8 cellular contexts compared by ENCODE assay signal in the genomic region with DNA sequence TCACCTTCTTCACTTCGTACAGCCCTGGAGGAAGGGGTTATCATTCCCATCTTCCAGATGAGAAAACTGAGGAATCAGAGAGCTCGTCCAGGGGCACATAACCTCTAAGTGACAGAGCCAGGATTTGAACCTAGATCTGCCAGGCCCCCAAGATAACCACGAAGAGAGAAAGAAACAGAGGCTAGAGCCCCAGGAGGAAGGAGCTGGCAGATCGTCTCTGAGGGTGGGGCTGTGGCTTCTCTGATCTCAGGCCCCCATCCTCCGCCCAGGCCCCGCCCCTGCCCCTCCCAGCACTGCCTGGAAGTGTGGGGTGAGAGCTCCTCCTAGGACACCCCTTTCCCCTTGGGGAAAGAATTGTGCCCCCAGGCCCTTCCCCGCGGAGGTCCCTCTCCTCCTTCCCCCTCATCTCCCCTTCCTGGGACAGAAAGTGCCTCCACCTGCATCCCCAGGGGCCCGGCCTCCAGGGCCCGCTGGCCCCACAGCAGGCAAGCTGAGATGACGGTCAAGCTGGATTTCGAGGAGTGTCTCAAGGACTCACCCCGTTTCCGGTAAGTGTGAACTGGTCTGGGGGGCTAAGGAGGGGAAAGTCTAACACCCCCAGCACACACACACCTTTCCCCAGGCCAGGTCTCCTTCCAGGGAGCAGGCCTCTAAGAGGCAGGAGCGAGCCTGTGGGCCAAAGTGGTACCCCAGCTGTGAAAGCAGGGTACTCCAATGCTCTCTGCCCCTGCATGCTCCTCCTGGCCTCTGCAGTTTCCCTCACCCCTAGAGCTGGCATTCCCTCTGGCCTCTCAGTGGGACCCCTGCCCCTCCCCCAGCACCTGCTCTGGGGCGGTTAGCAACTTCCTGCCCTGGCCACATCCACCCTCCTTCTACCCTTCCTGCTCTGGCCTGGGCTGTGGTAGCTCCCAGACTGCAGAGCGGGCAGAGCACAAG. TPM values are rescaled to one million over a fixed set of nuclear protein-coding genes. Genes with fewer than 3 reads are reported as not detected.
A peak's percentile ranks its signal among the peaks of the same experiment; 100 is the strongest.
DNase-seq lines count a peak whose midpoint lies in the region; ATAC-seq and TF ChIP-seq lines count a peak whose summit lies in the region.

A gene with protein sequence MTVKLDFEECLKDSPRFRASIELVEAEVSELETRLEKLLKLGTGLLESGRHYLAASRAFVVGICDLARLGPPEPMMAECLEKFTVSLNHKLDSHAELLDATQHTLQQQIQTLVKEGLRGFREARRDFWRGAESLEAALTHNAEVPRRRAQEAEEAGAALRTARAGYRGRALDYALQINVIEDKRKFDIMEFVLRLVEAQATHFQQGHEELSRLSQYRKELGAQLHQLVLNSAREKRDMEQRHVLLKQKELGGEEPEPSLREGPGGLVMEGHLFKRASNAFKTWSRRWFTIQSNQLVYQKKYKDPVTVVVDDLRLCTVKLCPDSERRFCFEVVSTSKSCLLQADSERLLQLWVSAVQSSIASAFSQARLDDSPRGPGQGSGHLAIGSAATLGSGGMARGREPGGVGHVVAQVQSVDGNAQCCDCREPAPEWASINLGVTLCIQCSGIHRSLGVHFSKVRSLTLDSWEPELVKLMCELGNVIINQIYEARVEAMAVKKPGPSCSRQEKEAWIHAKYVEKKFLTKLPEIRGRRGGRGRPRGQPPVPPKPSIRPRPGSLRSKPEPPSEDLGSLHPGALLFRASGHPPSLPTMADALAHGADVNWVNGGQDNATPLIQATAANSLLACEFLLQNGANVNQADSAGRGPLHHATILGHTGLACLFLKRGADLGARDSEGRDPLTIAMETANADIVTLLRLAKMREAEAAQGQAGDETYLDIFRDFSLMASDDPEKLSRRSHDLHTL (plus strand): TSS at position 290 of the 936 bp plus-strand sequence. CDS start 206 bp downstream, at position 496.

- ATAC-seq in GM21447 (IDR thresholded peaks at IDR 0.05; ENCODE audit: unreplicated experiment) (peak; percentile 72), lower lobe of right lung (peak; percentile 74 to 85), gastroesophageal sphincter (no peak)
- peak; percentile 97 for ATAC-seq in stimulated activated memory B cell treated with anti-CD40 and anti-IgM and Interleukin-4, amounts not matched to agents 10 μg/mL and 1 μg/mL and 100 μg/mL, for 72 hours

- no peak for TF ChIP-seq EP300 in gastroesophageal sphincter (IDR thresholded peaks at IDR 0.05)

- H3K27me3 Mint-ChIP-seq in stimulated activated memory B cell treated with anti-CD40 and anti-IgM and Interleukin-4, amounts not matched to agents 10 μg/mL and 1 μg/mL and 100 μg/mL, for 72 hours = no peaks in the 10 kb centered on the region

- intact Hi-C loops in lower lobe of right lung (cut with DNase I) = no loop called here

- peaks cover 22% of the 10 kb centered on the region for H3K36me3 Mint-ChIP-seq in stimulated activated memory B cell treated with anti-CD40 and anti-IgM and Interleukin-4, amounts not matched to agents 10 μg/mL and 1 μg/mL and 100 μg/mL, for 72 hours

- peaks cover 12% of the 10 kb centered on the region for H3K27me3 ChIP-seq in lower lobe of right lung (ENCODE audit: low read depth)
- H3K27me3 ChIP-seq in gastroesophageal sphincter = peaks cover 70% of the 10 kb centered on the region

- H3K4me3 Mint-ChIP-seq in stimulated activated memory B cell treated with anti-CD40 and anti-IgM and Interleukin-4, amounts not matched to agents 10 μg/mL and 1 μg/mL and 100 μg/mL, for 72 hours = peak within 1 kb of the TSS; percentile 92

- H3K9me3 ChIP-seq in lower lobe of right lung = no peaks in the 10 kb centered on the region
- no peaks in the 10 kb centered on the region for H3K9me3 ChIP-seq in gastroesophageal sphincter

- H3K4me3 ChIP-seq in lower lobe of right lung = peak within 1 kb of the TSS; percentile 49
- peak within 1 kb of the TSS in 1 of 2 donors; percentile 23 for H3K4me3 ChIP-seq in gastroesophageal sphincter

- peaks cover 2% of the 10 kb centered on the region for H3K36me3 ChIP-seq in lower lobe of right lung
- no peaks in the 10 kb centered on the region for H3K36me3 ChIP-seq in gastroesophageal sphincter

- H3K27ac ChIP-seq in lower lobe of right lung (peak within 1 kb of the TSS; percentile 53), gastroesophageal sphincter (peak within 1 kb of the TSS in 1 of 4 donors; percentile 11)

- peaks cover 68% of the 10 kb centered on the region for H3K4me1 Mint-ChIP-seq in stimulated activated memory B cell treated with anti-CD40 and anti-IgM and Interleukin-4, amounts not matched to agents 10 μg/mL and 1 μg/mL and 100 μg/mL, for 72 hours

- WGBS in gastroesophageal sphincter (ENCODE audit: low coverage in 1 of 2), 2 donors = 39 to 43% methylated on average over 5 of the region's 17 CpGs

- DNase-seq in NOMO-1 (lab: John Stamatoyannopoulos, UW; ENCODE audit: unreplicated experiment in 2 of 2) (peak; percentile 42 to 81), activated T-helper 1 cell treated with Interleukin-2 at 50 U/mL for 16 hours (ENCODE audit: low read depth) (peak; percentile 82), lower lobe of right lung (peak; percentile 71), NCI-H2196 treated with DMSO at 0.1 percent for 48 hours (lab: John Stamatoyannopoulos, UW; ENCODE audit: unreplicated experiment) (no peak), NCI-H1930 (lab: John Stamatoyannopoulos, UW) (no peak)

- no peak for TF ChIP-seq POLR2A in gastroesophageal sphincter (IDR thresholded peaks at IDR 0.05)

- TF ChIP-seq CTCF in lower lobe of right lung (IDR thresholded peaks at IDR 0.05) = no peak
- no peak for TF ChIP-seq CTCF in gastroesophageal sphincter (IDR thresholded peaks at IDR 0.05)

- peak within 1 kb of the TSS; percentile 85 for H3K27ac Mint-ChIP-seq in stimulated activated memory B cell treated with anti-CD40 and anti-IgM and Interleukin-4, amounts not matched to agents 10 μg/mL and 1 μg/mL and 100 μg/mL, for 72 hours

- H3K9me3 Mint-ChIP-seq in stimulated activated memory B cell treated with anti-CD40 and anti-IgM and Interleukin-4, amounts not matched to agents 10 μg/mL and 1 μg/mL and 100 μg/mL, for 72 hours = no peaks in the 10 kb centered on the region

- H3K4me1 ChIP-seq in lower lobe of right lung (peaks cover 3% of the 10 kb centered on the region), gastroesophageal sphincter (no peaks in the 10 kb centered on the region)

RNA-seq across cellular contexts. Expression of the gene that starts here (rescaled TPM):
- total RNA-seq in lower lobe of right lung = 26.5 TPM
- 1 to 10 TPM; 2.0 to 4.6 (median 3.5) TPM for total RNA-seq in gastroesophageal sphincter

Comparison
In these comparisons a context has a peak if more than half of its experiments do, and no peak if none do; other contexts are left out.
1. DNase-seq: peak in NOMO-1 (2 of 2), activated T-helper 1 cell treated with Interleukin-2 at 50 U/mL for 16 hours (single experiment) and lower lobe of right lung (single experiment); none in NCI-H2196 treated with DMSO at 0.1 percent for 48 hours (single experiment) and NCI-H1930 (0 of 2).